ENCODE assay signal across 13 cellular contexts in genomic region chr17:51238253-51238887, GRCh38. TPM values are rescaled to one million over a fixed set of nuclear protein-coding genes. Genes with fewer than 3 reads are reported as not detected.
DNase-seq lines count a peak whose midpoint lies in the region; ATAC-seq and TF ChIP-seq lines count a peak whose summit lies in the region.
"Had no signal": no experiment of that assay in that cellular context is flagged by ENCODE, and none has a peak within 500 bp of the region (broad histone marks: within the 10 kb centered on the region; RNA-seq: fewer than 3 reads in every experiment).

No MANE protein-coding gene starts in this region.

- DNase-seq in GM20000 (ENCODE audit: low spot score) (peak; percentile 39), Right ventricle myocardium superior (no peak), BE2C (no peak), AG08395 (ENCODE audit: low spot score) (no peak), left ventricle myocardium inferior (no peak)
- DNase-seq in activated naive CD8-positive, alpha-beta T cell treated with anti-CD3 and anti-CD28 coated beads for 36 hours = no peak
- DNase-seq: colonic mucosa, islet precursor cell, NCI-H524, substantia nigra had no signal

- ATAC-seq in HG03432 (IDR thresholded peaks at IDR 0.05; ENCODE audit: unreplicated experiment) (peak; percentile 88), Right ventricle myocardium superior (ENCODE audit: poor library complexity) (no peak)

- H3K27ac ChIP-seq in left ventricle myocardium inferior (replicated peaks) = no peak overlapping the region
- H3K27ac ChIP-seq: colonic mucosa, skin epidermis had no signal

- peaks cover 30% of the 10 kb centered on the region for H3K4me1 Mint-ChIP-seq in activated naive CD8-positive, alpha-beta T cell treated with anti-CD3 and anti-CD28 coated beads for 36 hours

- H3K36me3 Mint-ChIP-seq in activated naive CD8-positive, alpha-beta T cell treated with anti-CD3 and anti-CD28 coated beads for 36 hours = peaks cover 3% of the 10 kb centered on the region

- H3K27me3 ChIP-seq in BE2C (no peaks in the 10 kb centered on the region), left ventricle myocardium inferior (ENCODE audit: low read depth) (no peaks in the 10 kb centered on the region)
- H3K27me3 ChIP-seq: colonic mucosa had no signal

- TF ChIP-seq CTCF in GM20000 (IDR thresholded peaks at IDR 0.05; ENCODE audit: extremely low read depth, missing control alignments) (no peak), BE2C (IDR thresholded peaks at IDR 0.05; ENCODE audit: low read depth, low read length) (no peak), left ventricle myocardium inferior (IDR thresholded peaks at IDR 0.05; ENCODE audit: borderline replicate concordance) (no peak)

- H3K9me3 Mint-ChIP-seq in activated naive CD8-positive, alpha-beta T cell treated with anti-CD3 and anti-CD28 coated beads for 36 hours = no peaks in the 10 kb centered on the region

- H3K27ac Mint-ChIP-seq in activated naive CD8-positive, alpha-beta T cell treated with anti-CD3 and anti-CD28 coated beads for 36 hours = peak overlapping the region; percentile 52

- H3K4me3 ChIP-seq in GM08714 (ENCODE audit: low read length) (peak overlapping the region; percentile 46; the same call in 1 of the 2 replicates), BE2C (ENCODE audit: low read depth, low read length) (no peak overlapping the region), left ventricle myocardium inferior (no peak overlapping the region)
- H3K4me3 ChIP-seq: colonic mucosa, skin epidermis had no signal

- H3K4me3 Mint-ChIP-seq in activated naive CD8-positive, alpha-beta T cell treated with anti-CD3 and anti-CD28 coated beads for 36 hours = peak overlapping the region; percentile 12

- H3K4me1 ChIP-seq in BE2C (no peaks in the 10 kb centered on the region), left ventricle myocardium inferior (no peaks in the 10 kb centered on the region)
- H3K4me1 ChIP-seq: colonic mucosa had no signal

- no peaks in the 10 kb centered on the region for H3K27me3 Mint-ChIP-seq in activated naive CD8-positive, alpha-beta T cell treated with anti-CD3 and anti-CD28 coated beads for 36 hours

- no peaks in the 10 kb centered on the region for H3K9me3 ChIP-seq in BE2C
- peaks cover 8% of the 10 kb centered on the region for H3K9me3 ChIP-seq in left ventricle myocardium inferior (replicated peaks)
- H3K9me3 ChIP-seq: colonic mucosa had no signal

- intact Hi-C loops in Right ventricle myocardium superior (cut with DNase I) (no loop called here), left ventricle myocardium inferior (cut with micrococcal nuclease) (no loop called here)

- H3K36me3 ChIP-seq in BE2C (0 out of 2 replicates have a peak, but pooled peaks cover 3% of the 10 kb centered on the region), left ventricle myocardium inferior (peaks cover 9% of the 10 kb centered on the region)
- H3K36me3 ChIP-seq: colonic mucosa had no signal

RNA-seq across cellular contexts. Expression of gene MBTD1, which starts 21.5 kb away (rescaled TPM):
- 1 to 10 TPM; 7.6 to 8.1 TPM for total RNA-seq in activated naive CD8-positive, alpha-beta T cell treated with anti-CD3 and anti-CD28 coated beads for 36 hours
- total RNA-seq in Right ventricle myocardium superior (5.8 TPM), left ventricle myocardium inferior (5.4 TPM)
- polyA plus RNA-seq in BE2C (2012; ENCODE audit: insufficient read depth, insufficient read length, low read depth) = 11.8 TPM

RNA-seq across cellular contexts. Expression of gene UTP18, which starts 22.0 kb away (rescaled TPM):
- total RNA-seq in activated naive CD8-positive, alpha-beta T cell treated with anti-CD3 and anti-CD28 coated beads for 36 hours = 10 to 100 TPM; 74.6 to 77.8 TPM
- 8.0 TPM for total RNA-seq in Right ventricle myocardium superior
- polyA plus RNA-seq in BE2C (2012; ENCODE audit: insufficient read depth, insufficient read length, low read depth) = 64.2 TPM
- 6.8 TPM for total RNA-seq in left ventricle myocardium inferior
